ENCODE assay signal across 18 cellular contexts in the genomic region with DNA sequence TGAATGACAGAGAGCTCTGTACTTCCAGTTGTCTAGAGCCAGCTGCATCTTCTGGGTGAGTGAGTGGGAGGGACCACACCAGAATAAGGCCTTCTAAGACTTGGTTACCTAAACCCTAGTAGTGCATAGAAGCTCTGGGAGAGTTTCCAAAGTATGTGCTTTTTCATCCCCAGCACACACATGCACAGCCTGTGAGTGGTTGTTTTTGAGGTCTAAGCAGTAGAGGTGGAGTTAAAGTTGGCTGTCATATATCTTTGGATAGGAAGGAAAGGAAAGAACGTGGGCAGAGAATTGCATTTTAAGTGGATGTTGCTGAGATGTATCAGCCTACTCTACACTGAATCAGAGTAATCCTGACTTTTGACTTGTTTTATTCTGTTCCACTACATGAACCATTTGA. TPM values are rescaled to one million over a fixed set of nuclear protein-coding genes. Genes with fewer than 3 reads are reported as not detected.
DNase-seq lines count a peak whose midpoint lies in the region; ATAC-seq and TF ChIP-seq lines count a peak whose summit lies in the region.
"Had no signal": no experiment of that assay in that cellular context is flagged by ENCODE, and none has a peak within 500 bp of the region (broad histone marks: within the 10 kb centered on the region; RNA-seq: fewer than 3 reads in every experiment).

No MANE protein-coding gene starts in this region.

- H3K79me2 ChIP-seq in smooth muscle cell (ENCODE audit: low read depth): no peaks in the 10 kb centered on the region

- H4K20me1 ChIP-seq in IMR-90 (ENCODE audit: insufficient read depth, low read length) (no peaks in the 10 kb centered on the region), smooth muscle cell (ENCODE audit: low read depth) (no peaks in the 10 kb centered on the region)

- no peak overlapping the region for H4K5ac ChIP-seq in IMR-90 (ENCODE audit: low read depth, low read length)

- intact Hi-C loops in IMR-90 (cut with micrococcal nuclease): no loop called here

- H3F3A ChIP-seq in smooth muscle cell (ENCODE audit: low read depth): peaks cover 21% of the 10 kb centered on the region

- H3K23ac ChIP-seq in IMR-90 (ENCODE audit: low read depth, low read length): no peak overlapping the region

- POLR2A ChIA-PET in IMR-90 (lab: Charles Lee; ENCODE audit: unreplicated experiment): no interaction called here

- no peak overlapping the region for H3K18ac ChIP-seq in IMR-90 (ENCODE audit: low read depth, low read length)

- no peak overlapping the region for H4K91ac ChIP-seq in IMR-90 (ENCODE audit: insufficient read depth, low read depth, low read length)

- H3K9ac ChIP-seq in IMR-90 (ENCODE audit: low read depth, low read length): no peak overlapping the region
- no peak overlapping the region for H3K9ac ChIP-seq in smooth muscle cell (ENCODE audit: low read depth)

- DNase-seq in IMR-90: peak; percentile 46
- DNase-seq in astrocyte of the spinal cord (ENCODE audit: low read depth, low spot score): peak; percentile 27
- DNase-seq in iris pigment epithelial cell (ENCODE audit: low read depth): peak; percentile 36
- no peak for DNase-seq in smooth muscle cell (lab: John Stamatoyannopoulos, UW; ENCODE audit: unreplicated experiment)
- DNase-seq in NCI-H510A (lab: John Stamatoyannopoulos, UW): no peak
- no peak for DNase-seq in left lobe of liver (ENCODE audit: low spot score)
- DNase-seq: CD4-positive, CD25-positive, alpha-beta regulatory T cell; DMS79; H7; Kasumi-1; NCI-H187; NCI-H2107; NCI-H226; NCI-H774 had no signal

- H3K4me2 ChIP-seq in IMR-90 (ENCODE audit: low read depth, low read length) (no peak overlapping the region), smooth muscle cell (peak overlapping the region; percentile 73)
- H3K4me2 ChIP-seq: A549 had no signal

- no peak overlapping the region for H2BK5ac ChIP-seq in IMR-90 (ENCODE audit: low read depth, low read length, poor library complexity, severe bottlenecking)

- H2AK5ac ChIP-seq in IMR-90 (ENCODE audit: low read depth, low read length): no peak overlapping the region

- H2BK15ac ChIP-seq in IMR-90 (ENCODE audit: low read depth, low read length): no peak overlapping the region

- TF ChIP-seq RAD21 in IMR-90 (IDR thresholded peaks at IDR 0.05; ENCODE audit: low read length): no peak

- TF ChIP-seq CTCF in IMR-90 (conservative IDR thresholded peaks at IDR 0.05; ENCODE audit: low read depth, low read length): no peak
- TF ChIP-seq CTCF in astrocyte of the spinal cord (IDR thresholded peaks at IDR 0.05; ENCODE audit: low read depth, low read length): no peak
- TF ChIP-seq CTCF in smooth muscle cell (IDR thresholded peaks at IDR 0.05; ENCODE audit: borderline replicate concordance, insufficient read depth, poor library complexity, severe bottlenecking): no peak

- no peaks in the 10 kb centered on the region for H3K4me1 ChIP-seq in IMR-90 (ENCODE audit: control insufficient read depth, insufficient read depth, low read length)
- H3K4me1 ChIP-seq in smooth muscle cell (ENCODE audit: low read depth): peaks cover 10% of the 10 kb centered on the region
- H3K4me1 ChIP-seq: A549 had no signal

- H2AFZ ChIP-seq in IMR-90 (replicated peaks; ENCODE audit: low read length, poor library complexity) (no peak overlapping the region), smooth muscle cell (ENCODE audit: low read depth) (no peak overlapping the region)

- no peak overlapping the region for H3K4ac ChIP-seq in IMR-90 (ENCODE audit: low read depth, low read length)

- H3K27ac ChIP-seq in IMR-90 (ENCODE audit: insufficient read depth, low read length): no peak overlapping the region
- peak overlapping the region; percentile 23 for H3K27ac ChIP-seq in smooth muscle cell (ENCODE audit: low read depth)
- H3K27ac ChIP-seq: A549 had no signal

- no peak overlapping the region for H2BK120ac ChIP-seq in IMR-90 (ENCODE audit: low read depth, low read length)

- no peaks in the 10 kb centered on the region for H3K9me1 ChIP-seq in IMR-90 (ENCODE audit: insufficient read depth, low read length)

- no peak overlapping the region for H3K56ac ChIP-seq in IMR-90 (ENCODE audit: extremely low read depth, insufficient read depth, low read length)

- WGBS in IMR-90 (ENCODE audit: extremely low coverage in 2 of 2, insufficient read length in 1 of 2), 2 experiments: no CpG with 5 or more reads among the region's 1 CpG
- WGBS in smooth muscle cell (ENCODE audit: low lambda C conversion rate): 42% methylated on average over 1 of the region's 1 CpG

- no peak overlapping the region for H2AK9ac ChIP-seq in IMR-90 (replicated peaks; ENCODE audit: low read depth, low read length, poor library complexity)

- H2BK20ac ChIP-seq in IMR-90 (ENCODE audit: low read depth, low read length): no peak overlapping the region

- no TSS peak for BruUV-seq in IMR-90 (replicated peaks; lab: Mats Ljungman, UMichigan)

- in situ Hi-C loops in IMR-90 (cut with MboI; ENCODE audit: low sequenced_read_pairs) (no loop called here), astrocyte of the spinal cord (cut with HindIII; ENCODE audit: low sequenced_read_pairs) (no loop called here)

- TF ChIP-seq POLR2A in IMR-90 (IDR thresholded peaks at IDR 0.05; ENCODE audit: low read depth, low read length): no peak

- no peaks in the 10 kb centered on the region for H3K79me1 ChIP-seq in IMR-90 (ENCODE audit: low read depth in 1 of 2, low read length in 2 of 2)

- no peak overlapping the region for H4K8ac ChIP-seq in IMR-90 (ENCODE audit: low read depth in 2 of 2, low read length in 2 of 2)

- H3K36me3 ChIP-seq in IMR-90 (ENCODE audit: control insufficient read depth, insufficient read depth, low read length) (no peaks in the 10 kb centered on the region), smooth muscle cell (ENCODE audit: low read depth) (no peaks in the 10 kb centered on the region)

- H3K4me3 ChIP-seq in IMR-90 (ENCODE audit: insufficient read depth, low read depth, low read length) (no peak overlapping the region), astrocyte of the spinal cord (ENCODE audit: low read depth, low read length) (no peak overlapping the region), smooth muscle cell (no peak overlapping the region)
- H3K4me3 ChIP-seq: A549 had no signal

- CTCF ChIA-PET in IMR-90 (lab: Yijun Ruan, JAX): no interaction called here

- H3K14ac ChIP-seq in IMR-90 (replicated peaks; ENCODE audit: low read depth, low read length): no peak overlapping the region

- no peak for ATAC-seq in IMR-90 (ENCODE audit: low read depth)
- ATAC-seq in GM21528 (IDR thresholded peaks at IDR 0.05; ENCODE audit: low FRiP score, unreplicated experiment): no peak
- no peak for ATAC-seq in left lobe of liver
- ATAC-seq: A549, Panc1, SK-N-SH treated with all-trans-retinoic acid at 6 μM for 48 hours had no signal

- no peaks in the 10 kb centered on the region for H3K9me3 ChIP-seq in IMR-90 (ENCODE audit: control insufficient read depth, insufficient read depth, low read length)
- no peaks in the 10 kb centered on the region for H3K9me3 ChIP-seq in smooth muscle cell (replicated peaks; ENCODE audit: low read depth)
- H3K9me3 ChIP-seq: A549 had no signal

- H3K27me3 ChIP-seq in IMR-90 (ENCODE audit: control insufficient read depth, insufficient read depth, low read length): no peaks in the 10 kb centered on the region; the same call in 1 of the 2 replicates
- no peaks in the 10 kb centered on the region for H3K27me3 ChIP-seq in smooth muscle cell (ENCODE audit: low read depth)

- dilution Hi-C loops in IMR-90 (cut with HindIII; ENCODE audit: low sequenced_read_pairs, unreplicated experiment): no loop called here

TF ChIP-seq in IMR-90, 13 proteins besides CTCF, POLR2A, EP300 and RAD21:
- TF ChIP-seq BHLHE40 (IDR thresholded peaks at IDR 0.05; ENCODE audit: low read depth, low read length) (no peak), MAFK (IDR thresholded peaks at IDR 0.05; ENCODE audit: low read depth, low read length) (no peak), CEBPB (IDR thresholded peaks at IDR 0.05; ENCODE audit: low read depth, low read length) (no peak), FOS (IDR thresholded peaks at IDR 0.05; ENCODE audit: low read depth, low read length) (no peak), MAZ (IDR thresholded peaks at IDR 0.05; ENCODE audit: borderline replicate concordance, low read depth, low read length) (no peak), NFE2L2 (IDR thresholded peaks at IDR 0.05; ENCODE audit: low read depth, low read length) (no peak), RFX5 (IDR thresholded peaks at IDR 0.05; ENCODE audit: low read depth, low read length) (no peak), RCOR1 (IDR thresholded peaks at IDR 0.05; ENCODE audit: insufficient replicate concordance, low read length) (no peak), CHD1 (IDR thresholded peaks at IDR 0.05; ENCODE audit: low read depth, low read length) (no peak)
- TF ChIP-seq, protein P1, sequence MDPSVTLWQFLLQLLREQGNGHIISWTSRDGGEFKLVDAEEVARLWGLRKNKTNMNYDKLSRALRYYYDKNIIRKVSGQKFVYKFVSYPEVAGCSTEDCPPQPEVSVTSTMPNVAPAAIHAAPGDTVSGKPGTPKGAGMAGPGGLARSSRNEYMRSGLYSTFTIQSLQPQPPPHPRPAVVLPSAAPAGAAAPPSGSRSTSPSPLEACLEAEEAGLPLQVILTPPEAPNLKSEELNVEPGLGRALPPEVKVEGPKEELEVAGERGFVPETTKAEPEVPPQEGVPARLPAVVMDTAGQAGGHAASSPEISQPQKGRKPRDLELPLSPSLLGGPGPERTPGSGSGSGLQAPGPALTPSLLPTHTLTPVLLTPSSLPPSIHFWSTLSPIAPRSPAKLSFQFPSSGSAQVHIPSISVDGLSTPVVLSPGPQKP (IDR thresholded peaks at IDR 0.05; ENCODE audit: borderline replicate concordance, low read depth, low read length): no peak
- TF ChIP-seq, protein P2, sequence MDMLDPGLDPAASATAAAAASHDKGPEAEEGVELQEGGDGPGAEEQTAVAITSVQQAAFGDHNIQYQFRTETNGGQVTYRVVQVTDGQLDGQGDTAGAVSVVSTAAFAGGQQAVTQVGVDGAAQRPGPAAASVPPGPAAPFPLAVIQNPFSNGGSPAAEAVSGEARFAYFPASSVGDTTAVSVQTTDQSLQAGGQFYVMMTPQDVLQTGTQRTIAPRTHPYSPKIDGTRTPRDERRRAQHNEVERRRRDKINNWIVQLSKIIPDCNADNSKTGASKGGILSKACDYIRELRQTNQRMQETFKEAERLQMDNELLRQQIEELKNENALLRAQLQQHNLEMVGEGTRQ (IDR thresholded peaks at IDR 0.05; ENCODE audit: low read depth, low read length): no peak

RNA-seq across cellular contexts. Expression of a gene that starts 51.7 kb away (rescaled TPM):
- total RNA-seq in IMR-90 (2012; rRNA removed): 20.8 and 21.3 TPM in 2 replicates
- 20.4 and 21.7 TPM in 2 replicates for polyA plus RNA-seq in IMR-90 (2012; rRNA removed)
- 8.1 and 14.7 TPM in 2 replicates for polyA plus RNA-seq in IMR-90 (2012; cell fraction: cytosol; rRNA removed)
- polyA plus RNA-seq in IMR-90 (2012; cell fraction: nucleus; rRNA removed; ENCODE audit: low replicate concordance): 28.9 and 30.5 TPM in 2 replicates
- total RNA-seq in smooth muscle cell: 39.4 and 45.7 TPM in 2 replicates
- polyA plus RNA-seq in smooth muscle cell: 42.2 and 55.4 TPM in 2 replicates
- total RNA-seq in left lobe of liver: 1.9 TPM

Comparison
In these comparisons a context has a peak if more than half of its experiments do, and no peak if none do; other contexts are left out.
1. DNase-seq: peak in IMR-90 (single experiment), astrocyte of the spinal cord (single experiment) and iris pigment epithelial cell (single experiment); none in smooth muscle cell (single experiment), NCI-H510A (single experiment) and left lobe of liver (single experiment).